26 cellular contexts compared by ENCODE assay signal in genomic region chr15:80233511-80234080, GRCh38.
"Had no signal": no experiment of that assay in that cellular context is flagged by ENCODE, and none has a peak within 500 bp of the region (broad histone marks: within the 10 kb centered on the region; RNA-seq: fewer than 3 reads in every experiment).

No MANE protein-coding gene starts in this region.

- H3K36me3 Mint-ChIP-seq: activated CD4-positive, alpha-beta memory T cell treated with anti-CD3 and anti-CD28 coated beads for 36 hours; natural killer cell had no signal

- H3K9me3 Mint-ChIP-seq: activated CD4-positive, alpha-beta memory T cell treated with anti-CD3 and anti-CD28 coated beads for 36 hours; activated CD4-positive, alpha-beta T cell treated with anti-CD3 and anti-CD28 coated beads, Interleukin-2, amount 10 ng/mL, durations not matched to agents 24 days and 14 days; activated naive CD8-positive, alpha-beta T cell treated with anti-CD3 and anti-CD28 coated beads, Interleukin-2, amount 50 U/mL, for 24 hours; activated T-cell treated with anti-CD3 and anti-CD28 coated beads, Interleukin-2, amount 50 U/mL, for 24 hours; central memory CD8-positive, alpha-beta T cell; natural killer cell had no signal

- H3K4me1 Mint-ChIP-seq: activated CD4-positive, alpha-beta T cell treated with anti-CD3 and anti-CD28 coated beads, Interleukin-2, amount 10 ng/mL, durations not matched to agents 24 days and 14 days; activated naive CD8-positive, alpha-beta T cell treated with anti-CD3 and anti-CD28 coated beads, Interleukin-2, amount 50 U/mL, for 24 hours; central memory CD8-positive, alpha-beta T cell; natural killer cell had no signal

- ATAC-seq: activated naive CD8-positive, alpha-beta T cell treated with anti-CD3 and anti-CD28 coated beads, Interleukin-2, amount 50 U/mL, for 24 hours; left lung; lower lobe of right lung; natural killer cell had no signal

- H3K27ac ChIP-seq: epithelial cell of prostate, left lung, lower lobe of right lung, ovary, prostate gland, suprapubic skin, tibial artery had no signal

- DNase-seq: activated CD4-positive, alpha-beta memory T cell treated with anti-CD3 and anti-CD28 coated beads for 36 hours; activated CD4-positive, alpha-beta T cell treated with anti-CD3 and anti-CD28 coated beads, Interleukin-2, amount 10 ng/mL, durations not matched to agents 24 days and 14 days; activated CD4-positive, CD25-positive, alpha-beta regulatory T cell treated with anti-CD3 and anti-CD28 coated beads, Interleukin-2, amount 50 U/mL, for 72 hours; activated CD8-positive, alpha-beta memory T cell treated with anti-CD3 and anti-CD28 coated beads, Interleukin-2, amount 50 U/mL, for 48 hours; activated gamma-delta T cell; activated naive CD4-positive, alpha-beta T cell treated with anti-CD3 and anti-CD28 coated beads, Interleukin-2, amount 50 U/mL, for 16 hours; activated naive CD8-positive, alpha-beta T cell treated with anti-CD3 and anti-CD28 coated beads, Interleukin-2, amount 50 U/mL, for 24 hours; activated T-cell treated with anti-CD3 and anti-CD28 coated beads, Interleukin-2, amount 50 U/mL, for 24 hours; amygdala; dermis blood vessel endothelial cell; effector CD4-positive, alpha-beta T cell; kidney glomerular epithelial cell; left lung; lower lobe of right lung; mesendoderm; natural killer cell; ovary; stimulated activated CD4-positive, alpha-beta T cell treated with anti-CD3 and anti-CD28 coated beads, Interleukin-1b, Interleukin-23, amount 100 ng/mL, for 48 hours; stimulated activated naive CD4-positive, alpha-beta T cell; T-helper 2 cell; tibial artery had no signal

- H3K4me3 Mint-ChIP-seq: activated CD4-positive, alpha-beta memory T cell treated with anti-CD3 and anti-CD28 coated beads for 36 hours; activated CD4-positive, alpha-beta T cell treated with anti-CD3 and anti-CD28 coated beads, Interleukin-2, amount 10 ng/mL, durations not matched to agents 24 days and 14 days; activated naive CD8-positive, alpha-beta T cell treated with anti-CD3 and anti-CD28 coated beads, Interleukin-2, amount 50 U/mL, for 24 hours; activated T-cell treated with anti-CD3 and anti-CD28 coated beads, Interleukin-2, amount 50 U/mL, for 24 hours; central memory CD8-positive, alpha-beta T cell; natural killer cell had no signal

- H3K4me3 ChIP-seq: left lung, lower lobe of right lung, ovary, prostate gland, smooth muscle cell, suprapubic skin, tibial artery had no signal

- H3K27ac Mint-ChIP-seq: activated CD4-positive, alpha-beta memory T cell treated with anti-CD3 and anti-CD28 coated beads for 36 hours; activated CD4-positive, alpha-beta T cell treated with anti-CD3 and anti-CD28 coated beads, Interleukin-2, amount 10 ng/mL, durations not matched to agents 24 days and 14 days; activated naive CD8-positive, alpha-beta T cell treated with anti-CD3 and anti-CD28 coated beads, Interleukin-2, amount 50 U/mL, for 24 hours; activated T-cell treated with anti-CD3 and anti-CD28 coated beads, Interleukin-2, amount 50 U/mL, for 24 hours; natural killer cell had no signal
